In the genomic region with DNA sequence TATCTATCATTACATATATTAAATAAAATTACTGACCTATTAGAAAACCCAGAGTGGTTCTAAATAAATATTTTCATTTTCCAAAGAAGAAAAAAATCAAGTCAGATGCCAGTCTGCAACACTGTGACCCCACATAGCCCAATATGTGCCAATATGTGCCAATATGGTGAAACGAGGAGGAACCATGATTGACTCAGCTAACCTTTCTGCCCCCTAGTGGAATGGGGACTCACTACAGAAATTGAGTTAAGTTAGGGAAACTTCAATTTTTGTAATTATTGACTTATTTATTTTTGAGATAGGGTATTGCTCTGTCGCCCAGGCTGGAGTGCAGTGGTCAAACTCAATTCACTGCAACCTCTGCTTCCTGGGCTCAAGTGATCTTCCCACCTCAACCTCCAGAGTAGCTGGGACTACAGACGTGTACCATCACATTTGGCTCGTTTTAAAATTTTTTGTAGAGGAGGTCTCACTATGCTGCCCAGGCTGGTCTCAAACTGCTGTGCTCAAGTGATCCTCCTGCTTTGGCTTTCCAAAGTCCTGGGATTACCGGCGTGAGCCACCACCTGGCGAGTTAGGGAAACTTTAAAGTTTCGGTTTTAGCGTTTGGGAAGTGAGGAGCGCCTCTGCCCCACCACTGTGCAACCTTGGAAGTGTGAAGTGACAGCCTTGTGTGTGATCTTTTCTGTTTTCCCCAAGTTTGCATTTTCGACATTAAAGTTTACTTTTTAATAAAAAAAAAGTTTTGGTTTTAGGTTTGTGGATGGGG, we compare ENCODE assay signal across 8 cellular contexts.
DNase-seq lines count a peak whose midpoint lies in the region; ATAC-seq, FAIRE-seq and TF ChIP-seq lines count a peak whose summit lies in the region.

No MANE protein-coding gene starts in this region.

- WGBS in smooth muscle cell (ENCODE audit: low lambda C conversion rate): 71% methylated on average over 11 of the region's 11 CpGs

- no peak overlapping the region for H3K4me3 ChIP-seq in epithelial cell of proximal tubule (ENCODE audit: low read depth, low read length)
- no peak overlapping the region for H3K4me3 ChIP-seq in smooth muscle cell

- H3K4me2 ChIP-seq in smooth muscle cell: no peak overlapping the region

- H3F3A ChIP-seq in smooth muscle cell (ENCODE audit: low read depth): no peaks in the 10 kb centered on the region

- no peaks in the 10 kb centered on the region for H4K20me1 ChIP-seq in smooth muscle cell (ENCODE audit: low read depth)

- no peak overlapping the region for H3K27ac ChIP-seq in smooth muscle cell (ENCODE audit: low read depth)

- H3K79me2 ChIP-seq in smooth muscle cell (ENCODE audit: low read depth): no peaks in the 10 kb centered on the region

- H3K9me3 ChIP-seq in smooth muscle cell (replicated peaks; ENCODE audit: low read depth): no peaks in the 10 kb centered on the region

- H3K36me3 ChIP-seq in smooth muscle cell (ENCODE audit: low read depth): no peaks in the 10 kb centered on the region

- no peaks in the 10 kb centered on the region for H3K4me1 ChIP-seq in smooth muscle cell (ENCODE audit: low read depth)

- H3K9ac ChIP-seq in smooth muscle cell (ENCODE audit: low read depth): no peak overlapping the region

- no peak overlapping the region for H2AFZ ChIP-seq in smooth muscle cell (ENCODE audit: low read depth)

- TF ChIP-seq CTCF in AG09319 (IDR thresholded peaks at IDR 0.05; ENCODE audit: low read depth, low read length): peak; percentile 58
- TF ChIP-seq CTCF in epithelial cell of proximal tubule (conservative IDR thresholded peaks at IDR 0.05; ENCODE audit: low read depth, low read length): peak; percentile 75
- TF ChIP-seq CTCF in smooth muscle cell (IDR thresholded peaks at IDR 0.05; ENCODE audit: borderline replicate concordance, insufficient read depth, poor library complexity, severe bottlenecking): peak; percentile 69

- peak; percentile 23 for FAIRE-seq in G401.6 (lab: Jason Lieb, UNC)
- FAIRE-seq in RCC 7860 (lab: Jason Lieb, UNC): no peak

- no peaks in the 10 kb centered on the region for H3K27me3 ChIP-seq in smooth muscle cell (ENCODE audit: low read depth)

- ATAC-seq in GM19463 (IDR thresholded peaks at IDR 0.05; ENCODE audit: unreplicated experiment): no peak
- ATAC-seq in GM19035 (IDR thresholded peaks at IDR 0.05; ENCODE audit: unreplicated experiment): no peak

- DNase-seq in AG09319 (ENCODE audit: extremely low read depth, low read depth) (no peak), NCI-H1694 (lab: John Stamatoyannopoulos, UW) (peak; percentile 6), epithelial cell of proximal tubule (ENCODE audit: low read depth) (no peak), smooth muscle cell (lab: John Stamatoyannopoulos, UW; ENCODE audit: unreplicated experiment) (no peak), RCC 7860 (ENCODE audit: low spot score) (no peak)
